Comparison of ENCODE assay signal across 23 cellular contexts in genomic region chr18:21056545-21056944, GRCh38.
"Had no signal": no experiment of that assay in that cellular context is flagged by ENCODE, and none has a peak within 500 bp of the region (broad histone marks: within the 10 kb centered on the region; RNA-seq: fewer than 3 reads in every experiment).

No MANE protein-coding gene starts in this region.

- DNase-seq: kidney; left colon; left lung; lower lobe of right lung; mesendoderm; naive B cell; natural killer cell; nephron progenitor cell; ovary; right lobe of liver; stimulated activated CD4-positive, alpha-beta T cell treated with anti-CD3 and anti-CD28 coated beads, Interleukin-1b, Interleukin-23, amount 100 ng/mL, for 48 hours; stimulated activated CD4-positive, alpha-beta T cell treated with anti-CD3 and anti-CD28 coated beads, Interleukin-2, amount 100 ng/mL, for 48 hours; stimulated activated CD4-positive, alpha-beta T cell treated with anti-CD3 and anti-CD28 coated beads, Interleukin-4, amount 100 ng/mL, for 4 hours; stimulated activated CD8-positive, alpha-beta memory T cell treated with anti-CD3 and anti-CD28 coated beads, Interleukin-4, amount 100 ng/mL, for 48 hours; stimulated activated naive CD4-positive, alpha-beta T cell treated with Interleukin-2 at 50 U/mL for 16 hours; stimulated activated naive CD8-positive, alpha-beta T cell treated with anti-CD3 and anti-CD28 coated beads, Interleukin-15, amount 100 ng/mL, for 72 hours; substantia nigra; uterus had no signal

- H3K4me3 ChIP-seq: left lung, lower lobe of right lung, neural progenitor cell, ovary, right atrium auricular region, right lobe of liver, smooth muscle cell, tibial nerve, uterus had no signal

- H3K4me1 ChIP-seq: neural progenitor cell, uterus had no signal

- H3K27ac ChIP-seq: left lung, lower lobe of right lung, neural progenitor cell, ovary, right atrium auricular region, right lobe of liver, tibial nerve, uterus had no signal

- FAIRE-seq: kidney had no signal

- H3K27me3 ChIP-seq: left lung, neural progenitor cell, ovary, right atrium auricular region, right lobe of liver, tibial nerve, uterus had no signal

- H3K9me3 ChIP-seq: left lung, lower lobe of right lung, ovary, right atrium auricular region, right lobe of liver, tibial nerve, uterus had no signal

- H3K36me3 ChIP-seq: left lung, lower lobe of right lung, neural progenitor cell, ovary, right atrium auricular region, right lobe of liver, uterus had no signal

- ATAC-seq: left colon; left lung; natural killer cell; right lobe of liver; stimulated activated memory B cell treated with anti-CD40 and anti-IgM and Interleukin-4, amounts not matched to agents 10 μg/mL and 1 μg/mL and 100 μg/mL, for 72 hours; stimulated activated naive CD8-positive, alpha-beta T cell treated with anti-CD3 and anti-CD28 coated beads, Interleukin-15, amount 100 ng/mL, for 72 hours had no signal
